ENCODE assay signal across 15 cellular contexts in genomic region chr22:27274770-27275449, GRCh38.
"Had no signal": no experiment of that assay in that cellular context is flagged by ENCODE, and none has a peak within 500 bp of the region (broad histone marks: within the 10 kb centered on the region; RNA-seq: fewer than 3 reads in every experiment).

No MANE protein-coding gene starts in this region.

- H3K4me1 ChIP-seq: pancreas, vagina had no signal

- H3K4me3 ChIP-seq: pancreas, vagina had no signal

- H3K27ac ChIP-seq: foreskin keratinocyte, pancreas, vagina had no signal

- ATAC-seq: activated CD4-positive, alpha-beta T cell treated with anti-CD3 and anti-CD28 coated beads for 36 hours; activated naive CD8-positive, alpha-beta T cell treated with anti-CD3 and anti-CD28 coated beads, Interleukin-2, amount 50 U/mL, for 24 hours; activated T-cell treated with anti-CD3 and anti-CD28 coated beads, Interleukin-2, amount 50 U/mL, for 72 hours; foreskin keratinocyte; natural killer cell treated with Interleukin-12 subunit alpha and Interleukin-12 subunit beta and Interleukin-15 and Interleukin-18, amount 100 ng/mL, for 72 hours; stimulated activated naive CD8-positive, alpha-beta T cell treated with anti-CD3 and anti-CD28 coated beads, Interleukin-15, amount 100 ng/mL, for 72 hours had no signal

- DNase-seq: activated CD4-positive, alpha-beta memory T cell treated with anti-CD3 and anti-CD28 coated beads, Interleukin-2, amount 10 ng/mL, durations not matched to agents 7 days and 5 days; activated CD4-positive, alpha-beta T cell treated with anti-CD3 and anti-CD28 coated beads for 36 hours; activated naive CD8-positive, alpha-beta T cell treated with anti-CD3 and anti-CD28 coated beads, Interleukin-2, amount 50 U/mL, for 24 hours; activated T-cell treated with anti-CD3 and anti-CD28 coated beads, Interleukin-2, amount 50 U/mL, for 72 hours; cerebellar nuclear complex; dermis blood vessel endothelial cell; erythroblast; foreskin keratinocyte; pancreas; stimulated activated CD4-positive, alpha-beta T cell treated with anti-CD3 and anti-CD28 coated beads, Interleukin-15, amount 100 ng/mL, for 24 hours; stimulated activated CD4-positive, alpha-beta T cell treated with anti-CD3 and anti-CD28 coated beads, Interleukin-4, amount 100 ng/mL, for 4 hours; stimulated activated naive CD8-positive, alpha-beta T cell treated with anti-CD3 and anti-CD28 coated beads, Interleukin-15, amount 100 ng/mL, for 72 hours; T1000 had no signal

- H3K36me3 ChIP-seq: pancreas, vagina had no signal

- H3K9me3 ChIP-seq: pancreas, vagina had no signal

- H3K27me3 ChIP-seq: pancreas, vagina had no signal
